ENCODE assay signal across 8 cellular contexts in genomic region chr2:105337122-105338019, GRCh38. TPM values are rescaled to one million over a fixed set of nuclear protein-coding genes. Genes with fewer than 3 reads are reported as not detected.
DNase-seq lines count a peak whose midpoint lies in the region; ATAC-seq and TF ChIP-seq lines count a peak whose summit lies in the region.

Gene C2orf49, plus strand, starts transcription at chr2:105337540. Its CDS starts 48 bp downstream, at chr2:105337588.

- DNase-seq in NCI-H526 (lab: John Stamatoyannopoulos, UW), result peak; percentile 89 to 94
- peak; percentile 93 for DNase-seq in activated CD4-positive, alpha-beta T cell treated with anti-CD3 and anti-CD28 coated beads for 48 hours
- peak; percentile 91 for DNase-seq in coronary artery (ENCODE audit: low spot score)
- DNase-seq in left colon, result peak; percentile 85 to 91
- DNase-seq in stimulated activated CD4-positive, alpha-beta T cell treated with anti-CD3 and anti-CD28 coated beads, Interleukin-1b, Interleukin-23, amount 100 ng/mL, for 48 hours, result peak; percentile 91

- H3K36me3 ChIP-seq in BLaER1, result peaks cover 43% of the 10 kb centered on the region

- H3K9ac ChIP-seq in BLaER1, result peak within 1 kb of the TSS; percentile 94

- H3K4me1 ChIP-seq in BLaER1, result peaks cover 24% of the 10 kb centered on the region

- ATAC-seq in GM19324 (IDR thresholded peaks at IDR 0.05; ENCODE audit: low FRiP score, unreplicated experiment), result peak; percentile 96
- ATAC-seq in HG03460 (IDR thresholded peaks at IDR 0.05; ENCODE audit: unreplicated experiment), result peak; percentile 96
- ATAC-seq in left colon, result peak; percentile 93

- H3K27ac ChIP-seq in BLaER1 (peak within 1 kb of the TSS; percentile 94), coronary artery (peak within 1 kb of the TSS; percentile 81 to 92)

- peaks cover 44% of the 10 kb centered on the region; the same call in 1 of the 2 replicates for H4K20me1 ChIP-seq in BLaER1

- H3K9me3 ChIP-seq in BLaER1, result no peaks in the 10 kb centered on the region

- intact Hi-C loops in left colon (cut with DNase I, micrococcal nuclease), result no loop called here

- no peaks in the 10 kb centered on the region for H3K27me3 ChIP-seq in BLaER1

- peak within 1 kb of the TSS; percentile 91 for H3K4me2 ChIP-seq in BLaER1

- TF ChIP-seq CTCF in coronary artery (IDR thresholded peaks at IDR 0.05), result no peak

- H3K4me3 ChIP-seq in BLaER1, result peak within 1 kb of the TSS; percentile 96
- H3K4me3 ChIP-seq in coronary artery, result peak within 1 kb of the TSS; percentile 92

RNA-seq across cellular contexts. Expression of gene C2orf49, which starts in this region (rescaled TPM):
- 10 to 100 TPM; 12.2 TPM for total RNA-seq in left colon

Comparison
In these comparisons a context has a peak if more than half of its experiments do, and no peak if none do; other contexts are left out.
1. Peak in every context shown above with its lines: DNase-seq, ATAC-seq, H3K4me3 ChIP-seq and H3K27ac ChIP-seq.